ENCODE assay signal across 1 cellular context in genomic region chr20:32804817-32805216, GRCh38.
A peak's percentile ranks its signal among the peaks of the same experiment; 100 is the strongest.
TF ChIP-seq lines count a peak whose summit lies in the region.

No MANE protein-coding gene starts in this region.

TF ChIP-seq in H1, 55 proteins besides CTCF, POLR2A, EP300 and RAD21:
- TF ChIP-seq FOSL1 (IDR thresholded peaks at IDR 0.05; ENCODE audit: insufficient read depth, low read depth, low read length): no peak
- peak; percentile 61; the same call in 1 of the 2 replicates for TF ChIP-seq POLR2AphosphoS5 (IDR thresholded peaks at IDR 0.05; ENCODE audit: low read depth, low read length)
- no peak for TF ChIP-seq TBP (IDR thresholded peaks at IDR 0.05; ENCODE audit: low read depth, low read length)
